ENCODE assay signal across 27 cellular contexts in genomic region chr13:73687087-73687486, GRCh38.
"Had no signal": no experiment of that assay in that cellular context is flagged by ENCODE, and none has a peak within 500 bp of the region (broad histone marks: within the 10 kb centered on the region; RNA-seq: fewer than 3 reads in every experiment).

No MANE protein-coding gene starts in this region.

- DNase-seq: cortex of kidney; effector memory CD8-positive, alpha-beta T cell; erythroblast; esophagus squamous epithelium; hypothalamus; immature natural killer cell; islet precursor cell; kidney glomerular epithelial cell; left colon; left ventricle myocardium inferior; lower lobe of right lung; mucosa of descending colon; naive B cell; stimulated activated CD4-positive, alpha-beta T cell treated with anti-CD3 and anti-CD28 coated beads, Interleukin-2, amount 100 ng/mL, for 24 hours; stimulated activated CD4-positive, alpha-beta T cell treated with anti-CD3 and anti-CD28 coated beads, Interleukin-4, amount 100 ng/mL, for 24 hours; stimulated activated naive CD8-positive, alpha-beta T cell treated with anti-CD3 and anti-CD28 coated beads, Interleukin-15, Interleukin-2, amounts not matched to agents 100 U/mL and 50 U/mL, for 24 hours; substantia nigra; testis; tibial artery had no signal

- H3K27ac Mint-ChIP-seq: memory B cell; naive B cell; nephron; neural progenitor cell; stimulated activated memory B cell treated with anti-CD40 and anti-IgM and Interleukin-4, amounts not matched to agents 10 μg/mL and 1 μg/mL and 100 μg/mL, for 72 hours had no signal

- H3K27ac ChIP-seq: esophagus squamous epithelium, left ventricle myocardium inferior, lower lobe of right lung, neural progenitor cell, prostate gland, right atrium auricular region, testis, tibial artery had no signal

- H3K9me3 Mint-ChIP-seq: effector memory CD8-positive, alpha-beta T cell; immature natural killer cell; memory B cell; nephron; neural progenitor cell; stimulated activated memory B cell treated with anti-CD40 and anti-IgM and Interleukin-4, amounts not matched to agents 10 μg/mL and 1 μg/mL and 100 μg/mL, for 72 hours had no signal

- H3K4me1 Mint-ChIP-seq: memory B cell; naive B cell; stimulated activated memory B cell treated with anti-CD40 and anti-IgM and Interleukin-4, amounts not matched to agents 10 μg/mL and 1 μg/mL and 100 μg/mL, for 72 hours had no signal

- ATAC-seq: effector memory CD8-positive, alpha-beta T cell; left colon; lower lobe of right lung; mucosa of descending colon; sciatic nerve; stimulated activated memory B cell treated with anti-CD40 and anti-IgM and Interleukin-4, amounts not matched to agents 10 μg/mL and 1 μg/mL and 100 μg/mL, for 72 hours; stimulated activated naive CD8-positive, alpha-beta T cell treated with anti-CD3 and anti-CD28 coated beads, Interleukin-15, Interleukin-2, amounts not matched to agents 100 U/mL and 50 U/mL, for 24 hours had no signal

- H3K4me3 Mint-ChIP-seq: effector memory CD8-positive, alpha-beta T cell; immature natural killer cell; memory B cell; naive B cell; nephron; neural progenitor cell; stimulated activated memory B cell treated with anti-CD40 and anti-IgM and Interleukin-4, amounts not matched to agents 10 μg/mL and 1 μg/mL and 100 μg/mL, for 72 hours; type B pancreatic cell had no signal

- H3K27me3 ChIP-seq: esophagus squamous epithelium, neural progenitor cell, right atrium auricular region, testis, tibial artery had no signal

- H3K27me3 Mint-ChIP-seq: effector memory CD8-positive, alpha-beta T cell; memory B cell; naive B cell; stimulated activated memory B cell treated with anti-CD40 and anti-IgM and Interleukin-4, amounts not matched to agents 10 μg/mL and 1 μg/mL and 100 μg/mL, for 72 hours; type B pancreatic cell had no signal

- H3K9me3 ChIP-seq: esophagus squamous epithelium, left ventricle myocardium inferior, lower lobe of right lung, mucosa of descending colon, prostate gland, right atrium auricular region, testis, tibial artery had no signal
